ENCODE assay signal across 23 cellular contexts in the genomic region with DNA sequence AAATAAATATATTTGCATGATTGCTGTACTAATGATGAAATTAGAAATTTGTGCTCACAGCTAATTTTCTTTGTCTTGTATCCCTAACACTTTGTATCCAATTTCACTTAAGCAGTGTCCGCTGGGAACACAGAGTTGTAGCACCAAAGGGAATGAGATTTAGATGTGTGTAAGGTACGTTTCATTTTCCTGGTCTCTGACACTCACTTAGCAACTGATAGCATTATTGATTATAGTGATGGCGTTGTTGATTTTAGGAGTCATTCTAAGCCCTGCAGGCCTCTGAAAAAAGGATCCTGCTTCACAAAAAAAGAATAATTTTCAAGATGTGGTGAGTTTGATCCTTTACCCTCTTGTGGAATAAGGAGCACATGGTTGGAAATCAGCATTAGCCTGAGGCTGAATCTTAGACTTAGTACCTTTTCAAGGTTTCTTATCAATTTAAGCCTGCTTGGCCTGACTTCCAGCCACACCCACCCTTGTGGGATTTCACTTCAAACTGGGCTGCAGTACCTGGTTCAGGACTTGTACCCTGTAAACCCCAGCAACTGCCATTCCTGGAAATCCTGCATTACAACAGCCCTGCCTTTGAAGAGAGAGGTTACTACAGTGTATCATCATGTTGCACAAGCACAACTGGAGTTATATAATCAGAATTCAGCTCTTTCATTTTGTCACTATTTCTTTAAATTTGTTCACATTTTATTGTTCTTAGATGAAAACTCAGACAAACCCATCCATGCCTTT.
DNase-seq lines count a peak whose midpoint lies in the region; ATAC-seq, FAIRE-seq and TF ChIP-seq lines count a peak whose summit lies in the region.
"Had no signal": no experiment of that assay in that cellular context is flagged by ENCODE, and none has a peak within 500 bp of the region (broad histone marks: within the 10 kb centered on the region; RNA-seq: fewer than 3 reads in every experiment).

No MANE protein-coding gene starts in this region.

- 0 out of 7 replicates have a peak, but pooled peaks cover 0 to 2% (median 0%) of the 10 kb centered on the region in 4 experiments for H3K4me1 ChIP-seq in H1 (replicated peaks in 1 of 4; ENCODE audit: control insufficient read depth in 3 of 4, insufficient read depth in 4 of 4, low read length in 3 of 4)
- no peaks in the 10 kb centered on the region for H3K4me1 ChIP-seq in HepG2 (ENCODE audit: insufficient read depth, low read length)
- H3K4me1 ChIP-seq: sigmoid colon had no signal

- no peaks in the 10 kb centered on the region for H3K79me1 ChIP-seq in H1 (ENCODE audit: low read depth, low read length)

- no peak overlapping the region for H3K18ac ChIP-seq in H1 (ENCODE audit: extremely low read depth, low read length)

- H3K27ac Mint-ChIP-seq in stimulated activated naive B cell treated with anti-CD40 and anti-IgM and Interleukin-4, amounts not matched to agents 10 μg/mL and 1 μg/mL and 100 μg/mL, for 72 hours: no peak overlapping the region
- H3K27ac Mint-ChIP-seq: activated B cell treated with CpG ODN at 0.5 μM for 24 hours; activated CD4-positive, alpha-beta memory T cell treated with anti-CD3 and anti-CD28 coated beads, Interleukin-2, amount 10 ng/mL, durations not matched to agents 7 days and 5 days; naive thymus-derived CD8-positive, alpha-beta T cell; stimulated activated effector memory CD8-positive, alpha-beta T cell treated with anti-CD3 and anti-CD28 coated beads, Interleukin-12 subunit alpha, Interleukin-12 subunit beta, amount 100 ng/mL, for 72 hours had no signal

- H3K27me3 ChIP-seq in H7 (ENCODE audit: control insufficient read depth, insufficient read depth, low read length) (no peaks in the 10 kb centered on the region; the same call in 1 of the 2 replicates), H1 (replicated peaks in 1 of 4; ENCODE audit: control insufficient read depth in 3 of 4, extremely low read depth in 1 of 4, insufficient read depth in 3 of 4, low read length in 3 of 4) (no peaks in the 10 kb centered on the region), HepG2 (ENCODE audit: control insufficient read depth in 1 of 2, insufficient read depth in 2 of 2, low read length in 2 of 2) (no peaks in the 10 kb centered on the region)
- H3K27me3 ChIP-seq: ovary, Peyer's patch, sigmoid colon had no signal

- H3K79me2 ChIP-seq in H1 (ENCODE audit: control insufficient read depth in 1 of 2, insufficient read depth in 2 of 2, low read length in 2 of 2): no peaks in the 10 kb centered on the region
- H3K79me2 ChIP-seq in HepG2 (ENCODE audit: insufficient read depth, low read length): no peaks in the 10 kb centered on the region

- DNase-seq in AG20443 (ENCODE audit: low spot score): peak; percentile 16
- peak; percentile 22 for DNase-seq in H7
- DNase-seq in H1 (ENCODE audit: low read depth in 1 of 2, low spot score in 2 of 2): no peak
- DNase-seq in HepG2 (ENCODE audit: low spot score): no peak
- DNase-seq in activated CD4-positive, CD25-positive, alpha-beta regulatory T cell (lab: John Stamatoyannopoulos, UW): no peak
- no peak for DNase-seq in stimulated activated naive B cell treated with anti-CD40 and anti-IgM and Interleukin-4, amounts not matched to agents 10 μg/mL and 1 μg/mL and 100 μg/mL, for 72 hours
- DNase-seq: ACHN; activated B cell treated with CpG ODN at 0.5 μM for 24 hours; activated CD4-positive, alpha-beta memory T cell treated with anti-CD3 and anti-CD28 coated beads, Interleukin-2, amount 10 ng/mL, durations not matched to agents 7 days and 5 days; activated gamma-delta T cell; activated T-cell treated with anti-CD3 and anti-CD28 coated beads for 4 hours; islet precursor cell; naive thymus-derived CD8-positive, alpha-beta T cell; NCI-H1436 treated with DMSO at 0.1 percent for 48 hours; NCI-H446; ovary; sigmoid colon had no signal

- no peak overlapping the region for H3K9ac ChIP-seq in H1 (replicated peaks in 1 of 4; ENCODE audit: extremely low read depth in 1 of 4, low read depth in 3 of 4, low read length in 3 of 4)
- no peak overlapping the region for H3K9ac ChIP-seq in HepG2 (ENCODE audit: insufficient read depth, low read depth, low read length)

- H4K20me1 ChIP-seq in H1 (replicated peaks in 1 of 2; ENCODE audit: control insufficient read depth in 1 of 2, insufficient read depth in 2 of 2, low read length in 2 of 2) (no peaks in the 10 kb centered on the region), HepG2 (ENCODE audit: insufficient read depth, low read length) (no peaks in the 10 kb centered on the region)

- H2BK120ac ChIP-seq in H1 (replicated peaks; ENCODE audit: low read depth, low read length): no peak overlapping the region

- no peak overlapping the region for H2BK20ac ChIP-seq in H1 (ENCODE audit: low read length)

- no peak overlapping the region for H3K4ac ChIP-seq in H1 (replicated peaks; ENCODE audit: insufficient read length, low read depth, low read length)

- in situ Hi-C loops in HepG2 (cut with HindIII; ENCODE audit: extremely low pct_ligation_motif_present, low pct_unique_long_range_greater_than_20kb): no loop called here

- intact Hi-C loops in HepG2 (cut with micrococcal nuclease; ENCODE audit: unreplicated experiment): no loop called here

- H2AK5ac ChIP-seq in H1 (ENCODE audit: low read depth, low read length): no peak overlapping the region

- H3K4me2 ChIP-seq in H1 (ENCODE audit: insufficient read depth in 1 of 2, low read depth in 2 of 2, low read length in 2 of 2): no peak overlapping the region
- H3K4me2 ChIP-seq in HepG2 (ENCODE audit: low read depth, low read length): no peak overlapping the region

- no peaks in the 10 kb centered on the region for H3K36me3 Mint-ChIP-seq in stimulated activated naive B cell treated with anti-CD40 and anti-IgM and Interleukin-4, amounts not matched to agents 10 μg/mL and 1 μg/mL and 100 μg/mL, for 72 hours
- H3K36me3 Mint-ChIP-seq: naive thymus-derived CD8-positive, alpha-beta T cell; stimulated activated effector memory CD8-positive, alpha-beta T cell treated with anti-CD3 and anti-CD28 coated beads, Interleukin-12 subunit alpha, Interleukin-12 subunit beta, amount 100 ng/mL, for 72 hours had no signal

- no peak overlapping the region for H2BK15ac ChIP-seq in H1 (ENCODE audit: low read length)

- WGBS in H1 (ENCODE audit: extremely low coverage in 1 of 2, insufficient coverage in 1 of 2, insufficient read length in 1 of 2, insufficient replicate concordance in 2 of 2, low coverage in 1 of 2, low lambda C conversion rate in 2 of 2, missing lambda C conversion rate in 1 of 2), 2 experiments: 81% methylated on average over 3 of the region's 3 CpGs; no CpG with 5 or more reads in 1 of the 2 experiments
- 18% methylated on average over 3 of the region's 3 CpGs for WGBS in HepG2 (ENCODE audit: low lambda C conversion rate)

- no peak overlapping the region for H2BK5ac ChIP-seq in H1 (ENCODE audit: low read depth, low read length)

- H3K36me3 ChIP-seq in H7 (replicated peaks; ENCODE audit: control insufficient read depth, insufficient read depth, low read length) (no peaks in the 10 kb centered on the region), H1 (ENCODE audit: control insufficient read depth in 2 of 4, insufficient read depth in 4 of 4, low read length in 3 of 4) (no peaks in the 10 kb centered on the region), HepG2 (replicated peaks in 1 of 2; ENCODE audit: control insufficient read depth in 1 of 2, insufficient read depth in 2 of 2, low read length in 2 of 2) (no peaks in the 10 kb centered on the region)
- H3K36me3 ChIP-seq: ovary, Peyer's patch, sigmoid colon had no signal

- H3K23me2 ChIP-seq in H1 (ENCODE audit: low read depth, low read length): no peaks in the 10 kb centered on the region

- no peaks in the 10 kb centered on the region for H3K9me3 Mint-ChIP-seq in stimulated activated naive B cell treated with anti-CD40 and anti-IgM and Interleukin-4, amounts not matched to agents 10 μg/mL and 1 μg/mL and 100 μg/mL, for 72 hours
- H3K9me3 Mint-ChIP-seq: activated B cell treated with CpG ODN at 0.5 μM for 24 hours had no signal

- TF ChIP-seq EP300 in H1 (IDR thresholded peaks at IDR 0.05; ENCODE audit: borderline replicate concordance in 1 of 2, low read depth in 2 of 2, low read length in 2 of 2): no peak
- TF ChIP-seq EP300 in HepG2 (IDR thresholded peaks at IDR 0.05; ENCODE audit: low read depth in 2 of 2, low read length in 2 of 2): no peak
- TF ChIP-seq EP300 in HepG2 (CRISPR knock-in tag; IDR thresholded peaks at IDR 0.05; ENCODE audit: borderline replicate concordance): no peak

- TF ChIP-seq POLR2A in H1 (IDR thresholded peaks at IDR 0.05; ENCODE audit: control extremely low read depth in 1 of 2, low read depth in 2 of 2, low read length in 2 of 2): no peak
- no peak for TF ChIP-seq POLR2A in HepG2 (IDR thresholded peaks at IDR 0.05; ENCODE audit: insufficient read depth in 1 of 2, low read depth in 2 of 2, low read length in 2 of 2)

- H4K91ac ChIP-seq in H1 (replicated peaks; ENCODE audit: insufficient read length, low read length): no peak overlapping the region

- no peak for ATAC-seq in HepG2
- no peak for ATAC-seq in GM21717 (IDR thresholded peaks at IDR 0.05; ENCODE audit: unreplicated experiment)
- ATAC-seq in GM21367 (IDR thresholded peaks at IDR 0.05; ENCODE audit: unreplicated experiment): no peak
- no peak for ATAC-seq in stimulated activated naive B cell treated with anti-CD40 and anti-IgM and Interleukin-4, amounts not matched to agents 10 μg/mL and 1 μg/mL and 100 μg/mL, for 72 hours (replicated peaks)
- ATAC-seq: naive thymus-derived CD8-positive, alpha-beta T cell; stimulated activated effector memory CD8-positive, alpha-beta T cell treated with anti-CD3 and anti-CD28 coated beads, Interleukin-12 subunit alpha, Interleukin-12 subunit beta, amount 100 ng/mL, for 72 hours had no signal

- no peak overlapping the region for H3K14ac ChIP-seq in H1 (ENCODE audit: insufficient read length)

- H2BK12ac ChIP-seq in H1 (ENCODE audit: low read depth, low read length): no peak overlapping the region

- no peak overlapping the region for H3K4me3 Mint-ChIP-seq in stimulated activated naive B cell treated with anti-CD40 and anti-IgM and Interleukin-4, amounts not matched to agents 10 μg/mL and 1 μg/mL and 100 μg/mL, for 72 hours
- H3K4me3 Mint-ChIP-seq: activated B cell treated with CpG ODN at 0.5 μM for 24 hours; activated CD4-positive, alpha-beta memory T cell treated with anti-CD3 and anti-CD28 coated beads, Interleukin-2, amount 10 ng/mL, durations not matched to agents 7 days and 5 days; naive thymus-derived CD8-positive, alpha-beta T cell; stimulated activated effector memory CD8-positive, alpha-beta T cell treated with anti-CD3 and anti-CD28 coated beads, Interleukin-12 subunit alpha, Interleukin-12 subunit beta, amount 100 ng/mL, for 72 hours had no signal

- H3K27me3 Mint-ChIP-seq in stimulated activated naive B cell treated with anti-CD40 and anti-IgM and Interleukin-4, amounts not matched to agents 10 μg/mL and 1 μg/mL and 100 μg/mL, for 72 hours: no peaks in the 10 kb centered on the region
- H3K27me3 Mint-ChIP-seq: activated B cell treated with CpG ODN at 0.5 μM for 24 hours; activated CD4-positive, alpha-beta memory T cell treated with anti-CD3 and anti-CD28 coated beads, Interleukin-2, amount 10 ng/mL, durations not matched to agents 7 days and 5 days; naive thymus-derived CD8-positive, alpha-beta T cell had no signal

- no peak overlapping the region for H4K5ac ChIP-seq in H1 (ENCODE audit: insufficient read length, low read depth, low read length)

- no peak overlapping the region for H4K8ac ChIP-seq in H1 (ENCODE audit: extremely low read depth, insufficient read depth, low read length)

- no peak overlapping the region for H3K23ac ChIP-seq in H1 (ENCODE audit: insufficient read length)

- H3K27ac ChIP-seq in H1 (ENCODE audit: low read depth, low read length) (no peak overlapping the region), HepG2 (ENCODE audit: extremely low read length, insufficient read depth, low read length) (no peak overlapping the region)
- H3K27ac ChIP-seq: coronary artery, ovary, sigmoid colon had no signal

- H3K4me3 ChIP-seq in H7 (ENCODE audit: insufficient read depth, low read depth, low read length) (no peak overlapping the region), H1 (ENCODE audit: extremely low read depth in 1 of 4, insufficient read depth in 2 of 4, low read depth in 3 of 4, low read length in 4 of 4) (no peak overlapping the region), HepG2 (replicated peaks in 1 of 3; ENCODE audit: insufficient read depth in 1 of 3, low read depth in 2 of 3, low read length in 3 of 3) (no peak overlapping the region)
- H3K4me3 ChIP-seq: coronary artery, ovary, Peyer's patch, sigmoid colon had no signal

- TF ChIP-seq CTCF in H1 (IDR thresholded peaks at IDR 0.05; ENCODE audit: control extremely low read depth in 1 of 3, insufficient read depth in 1 of 3, low read depth in 1 of 3, low read length in 3 of 3) (no peak), HepG2 (CRISPR knock-in tag; IDR thresholded peaks at IDR 0.05) (no peak)

- H3K4me1 Mint-ChIP-seq in stimulated activated naive B cell treated with anti-CD40 and anti-IgM and Interleukin-4, amounts not matched to agents 10 μg/mL and 1 μg/mL and 100 μg/mL, for 72 hours: no peaks in the 10 kb centered on the region
- H3K4me1 Mint-ChIP-seq: activated B cell treated with CpG ODN at 0.5 μM for 24 hours; activated CD4-positive, alpha-beta memory T cell treated with anti-CD3 and anti-CD28 coated beads, Interleukin-2, amount 10 ng/mL, durations not matched to agents 7 days and 5 days; naive thymus-derived CD8-positive, alpha-beta T cell; stimulated activated effector memory CD8-positive, alpha-beta T cell treated with anti-CD3 and anti-CD28 coated beads, Interleukin-12 subunit alpha, Interleukin-12 subunit beta, amount 100 ng/mL, for 72 hours had no signal

- POLR2A ChIA-PET in H1 (lab: Charles Lee; ENCODE audit: partially characterized antibody): no interaction called here
- POLR2A ChIA-PET in HepG2 (lab: Yijun Ruan, JAX): no interaction called here

- CTCF ChIA-PET in H1 (lab: Charles Lee; ENCODE audit: partially characterized antibody) (interaction anchor here (1.2 kb wide), 1 partner anchor 13 kb away, joined by 3 read pairs; no protein-coding TSS in a partner anchor), HepG2 (lab: Yijun Ruan, JAX; ENCODE audit: low intra/inter-chr PET ratio, low total read pairs) (no interaction called here)

- peaks cover 0 to 5% of the 10 kb centered on the region in 2 experiments; a peak in 1 of 4 replicates for H3K9me3 ChIP-seq in H1 (ENCODE audit: insufficient read depth in 2 of 2, low read depth in 1 of 2, low read length in 1 of 2)
- peaks cover 89% of the 10 kb centered on the region for H3K9me3 ChIP-seq in HepG2 (ENCODE audit: low read length)
- H3K9me3 ChIP-seq: ovary, Peyer's patch, sigmoid colon had no signal

- no TSS peak for BruUV-seq in HepG2 (replicated peaks; lab: Mats Ljungman, UMichigan)

- no peak overlapping the region for H3K56ac ChIP-seq in H1 (replicated peaks; ENCODE audit: insufficient read length, low read depth, low read length)

- H2AFZ ChIP-seq in H1 (ENCODE audit: low read length): peak overlapping the region; percentile 41; the same call in 1 of the 2 replicates
- H2AFZ ChIP-seq in HepG2 (ENCODE audit: low read length): no peak overlapping the region

- FAIRE-seq in H1 (lab: Jason Lieb, UNC): no peak
- FAIRE-seq in HepG2 (lab: Jason Lieb, UNC): no peak
- FAIRE-seq: GM12891 had no signal

- no peak for TF ChIP-seq RAD21 in H1 (IDR thresholded peaks at IDR 0.05 in 1 of 2, conservative IDR thresholded peaks at IDR 0.05 in 1 of 2; ENCODE audit: low read depth in 2 of 2, low read length in 2 of 2)
- TF ChIP-seq RAD21 in HepG2 (CRISPR knock-in tag; IDR thresholded peaks at IDR 0.05): no peak

Comparison
In these comparisons a context has a peak if more than half of its experiments do, and no peak if none do; other contexts are left out.
1. DNase-seq: peak in AG20443 (single experiment) and H7 (single experiment); none in H1 (0 of 2), HepG2 (single experiment), activated CD4-positive, CD25-positive, alpha-beta regulatory T cell (0 of 4) and stimulated activated naive B cell treated with anti-CD40 and anti-IgM and Interleukin-4, amounts not matched to agents 10 μg/mL and 1 μg/mL and 100 μg/mL, for 72 hours (single experiment).